1 cellular context compared by ENCODE assay signal in the genomic region with DNA sequence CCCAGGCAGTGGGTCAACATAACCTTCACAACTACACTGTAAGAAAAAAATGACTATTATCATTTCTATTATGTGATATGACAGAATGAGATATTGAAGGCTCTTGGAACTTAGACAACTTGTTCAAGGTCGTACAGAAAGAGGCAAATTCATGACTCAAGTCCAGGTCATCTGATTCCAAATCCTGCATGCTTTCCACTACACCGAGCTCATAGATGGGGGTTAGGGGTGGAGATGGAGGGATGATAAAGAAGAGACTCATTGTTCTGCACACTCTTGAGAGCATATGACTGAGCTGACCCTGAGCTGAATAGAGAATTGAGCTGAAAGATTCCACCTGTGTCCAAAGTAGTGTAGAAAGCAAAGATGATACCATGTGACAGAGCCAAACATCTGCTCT.
TF ChIP-seq lines count a peak whose summit lies in the region.

No MANE protein-coding gene starts in this region.

TF ChIP-seq in K562, 482 proteins besides CTCF, POLR2A, EP300 and RAD21:
- TF ChIP-seq FOSL1 (tag; conservative IDR thresholded peaks at IDR 0.05) (peak; percentile 69), HCFC1 (IDR thresholded peaks at IDR 0.05; ENCODE audit: low read depth, low read length) (no peak)
